ENCODE assay signal across 10 cellular contexts in genomic region chrX:109300415-109300814, GRCh38.
"Had no signal": no experiment of that assay in that cellular context is flagged by ENCODE, and none has a peak within 500 bp of the region (broad histone marks: within the 10 kb centered on the region; RNA-seq: fewer than 3 reads in every experiment).

No MANE protein-coding gene starts in this region.

- H3K4me3 ChIP-seq: GM23248, GM23338, HAP-1 had no signal

- H3K4me2 ChIP-seq: GM23338 had no signal

- FAIRE-seq: H54 had no signal

- ATAC-seq: GM23338, HCT116 had no signal

- H3K36me3 ChIP-seq: HAP-1 had no signal

- H3K9ac ChIP-seq: GM23248 had no signal

- H2AFZ ChIP-seq: GM23248, GM23338 had no signal

- H3K9me3 ChIP-seq: HAP-1 had no signal

- DNase-seq: GM23248, GOT3, H7, H9, HCEC 1CT, HFFc6 had no signal

- H3K27ac ChIP-seq: GM23248 had no signal
